8 cellular contexts compared by ENCODE assay signal in the genomic region with DNA sequence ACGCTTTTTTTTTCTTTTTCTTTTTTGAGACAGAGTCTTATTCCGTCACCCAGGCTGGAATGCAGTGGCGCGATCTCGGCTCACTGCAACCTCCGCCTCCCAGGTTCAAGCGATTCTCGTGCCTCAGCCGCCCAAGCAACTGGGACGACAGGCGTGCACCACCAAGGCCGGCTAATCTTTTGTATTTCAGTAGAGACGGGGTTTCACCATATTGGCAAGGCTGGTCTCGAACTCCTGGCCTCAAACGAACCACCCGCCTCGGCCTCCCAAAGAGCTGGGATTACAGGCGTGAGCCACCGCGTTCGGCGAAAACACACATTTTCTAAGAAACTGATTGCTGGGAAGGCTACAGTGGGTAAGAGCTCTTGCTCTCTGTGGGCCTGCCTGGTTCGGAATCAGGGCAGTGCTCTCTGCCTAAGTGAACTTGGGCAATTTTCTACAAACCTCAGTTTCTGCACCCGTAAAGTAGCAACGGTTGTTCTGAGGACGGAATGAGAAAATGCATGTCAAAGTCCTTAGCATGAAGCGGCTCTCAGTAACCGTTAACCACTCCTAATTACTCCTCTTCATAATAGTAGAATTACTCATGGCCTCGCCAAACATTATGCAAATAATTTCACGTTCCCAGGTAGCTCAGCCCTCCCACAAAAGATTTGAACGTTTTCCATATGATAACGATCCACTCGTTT. TPM values are rescaled to one million over a fixed set of nuclear protein-coding genes. Genes with fewer than 3 reads are reported as not detected.
DNase-seq lines count a peak whose midpoint lies in the region; ATAC-seq and TF ChIP-seq lines count a peak whose summit lies in the region.

No MANE protein-coding gene starts in this region.

- no peaks in the 10 kb centered on the region for H3K9me3 Mint-ChIP-seq in T-cell
- no peaks in the 10 kb centered on the region for H3K9me3 Mint-ChIP-seq in stimulated activated naive CD8-positive, alpha-beta T cell treated with anti-CD3 and anti-CD28 coated beads, Interleukin-15, amount 100 ng/mL, for 72 hours

- H3K36me3 Mint-ChIP-seq in T-cell = peaks cover 11% of the 10 kb centered on the region

- no peaks in the 10 kb centered on the region for H3K79me2 ChIP-seq in hepatocyte

- no peaks in the 10 kb centered on the region for H4K20me1 ChIP-seq in hepatocyte (ENCODE audit: insufficient read depth, poor library complexity, severe bottlenecking)

- ATAC-seq in Right ventricle myocardium inferior = no peak
- ATAC-seq in T-cell (replicated peaks in 1 of 4) = no peak
- ATAC-seq in stimulated activated naive CD8-positive, alpha-beta T cell treated with anti-CD3 and anti-CD28 coated beads, Interleukin-15, amount 100 ng/mL, for 72 hours = peak; percentile 13
- no peak for ATAC-seq in aorta (ENCODE audit: low FRiP score)

- intact Hi-C loops in left ventricle myocardium inferior (cut with micrococcal nuclease) (no loop called here), Right ventricle myocardium inferior (cut with DNase I) (no loop called here), aorta (cut with DNase I) (no loop called here)

- TF ChIP-seq CTCF in left ventricle myocardium inferior (IDR thresholded peaks at IDR 0.05; ENCODE audit: borderline replicate concordance) = no peak
- no peak for TF ChIP-seq CTCF in hepatocyte (IDR thresholded peaks at IDR 0.05; ENCODE audit: poor library complexity)

- H3K27ac Mint-ChIP-seq in T-cell = peak overlapping the region; percentile 83 to 86
- peak overlapping the region; percentile 98 to 100 for H3K27ac Mint-ChIP-seq in stimulated activated naive CD8-positive, alpha-beta T cell treated with anti-CD3 and anti-CD28 coated beads, Interleukin-15, amount 100 ng/mL, for 72 hours

- POLR2A ChIA-PET in T-cell (lab: Charles Lee) = interaction anchor here in 1 of 2 donors (0.6 to 2.3 kb wide), 4 partner anchors 13 to 48 kb away, joined by 3 to 10 read pairs (median 4); no protein-coding TSS in a partner anchor

- H3K27me3 Mint-ChIP-seq in T-cell = no peaks in the 10 kb centered on the region
- H3K27me3 Mint-ChIP-seq in stimulated activated naive CD8-positive, alpha-beta T cell treated with anti-CD3 and anti-CD28 coated beads, Interleukin-15, amount 100 ng/mL, for 72 hours = no peaks in the 10 kb centered on the region

- H3K36me3 ChIP-seq in left ventricle myocardium inferior (no peaks in the 10 kb centered on the region), hepatocyte (replicated peaks; ENCODE audit: insufficient read depth, low read depth) (no peaks in the 10 kb centered on the region), aorta (ENCODE audit: control insufficient read depth in 1 of 2, insufficient read depth in 2 of 2, low read length in 1 of 2) (no peaks in the 10 kb centered on the region)

- H3K4me1 ChIP-seq in left ventricle myocardium inferior (peaks cover 30% of the 10 kb centered on the region), hepatocyte (ENCODE audit: insufficient read depth) (peaks cover 10% of the 10 kb centered on the region), aorta (ENCODE audit: control insufficient read depth in 1 of 2, insufficient read depth in 2 of 2, low read length in 2 of 2) (no peaks in the 10 kb centered on the region)

- CTCF ChIA-PET in T-cell (lab: Charles Lee) = interaction anchor here in 1 of 2 donors (0.7 kb wide), 1 partner anchor 62 kb away, joined by 3 read pairs; no protein-coding TSS in a partner anchor

- H3K9me3 ChIP-seq in left ventricle myocardium inferior (replicated peaks) = no peaks in the 10 kb centered on the region
- H3K9me3 ChIP-seq in hepatocyte (ENCODE audit: low read depth) = no peaks in the 10 kb centered on the region
- no peaks in the 10 kb centered on the region for H3K9me3 ChIP-seq in aorta (ENCODE audit: control insufficient read depth, low read length)

- no peaks in the 10 kb centered on the region for H3K9me2 ChIP-seq in hepatocyte (replicated peaks; ENCODE audit: insufficient read depth)

- DNase-seq in left ventricle myocardium inferior = no peak
- DNase-seq in Right ventricle myocardium inferior (ENCODE audit: missing footprints) = no peak
- no peak for DNase-seq in T-cell
- DNase-seq in hepatocyte (ENCODE audit: low spot score) = no peak
- no peak for DNase-seq in stimulated activated naive CD8-positive, alpha-beta T cell treated with anti-CD3 and anti-CD28 coated beads, Interleukin-15, amount 100 ng/mL, for 72 hours
- no peak for DNase-seq in globus pallidus (ENCODE audit: low spot score)
- DNase-seq in NCI-H1105 treated with DMSO at 0.1 percent for 48 hours (lab: John Stamatoyannopoulos, UW) = no peak
- no peak for DNase-seq in aorta

- H3K4me2 ChIP-seq in hepatocyte = peak overlapping the region; percentile 96

- H2AFZ ChIP-seq in hepatocyte = peak overlapping the region; percentile 80

- H3K27ac ChIP-seq in left ventricle myocardium inferior (replicated peaks) (peak overlapping the region; percentile 85), hepatocyte (peak overlapping the region; percentile 92), aorta (ENCODE audit: low read depth in 1 of 2, low read length in 2 of 2) (no peak overlapping the region)

- H3K4me3 ChIP-seq in left ventricle myocardium inferior = peak overlapping the region; percentile 75
- peak overlapping the region; percentile 62 for H3K4me3 ChIP-seq in hepatocyte
- H3K4me3 ChIP-seq in aorta (ENCODE audit: low read length in 2 of 2) = no peak overlapping the region

- H3K27me3 ChIP-seq in left ventricle myocardium inferior (ENCODE audit: low read depth) (peaks cover 65% of the 10 kb centered on the region), hepatocyte (peaks cover 37% of the 10 kb centered on the region), aorta (ENCODE audit: control insufficient read depth in 1 of 2, insufficient read depth in 2 of 2, low read length in 1 of 2) (peaks cover 0 to 3% of the 10 kb centered on the region in 2 donors)

- peaks cover 31 to 36% (median 32%) of the 10 kb centered on the region in 3 donors for H3K4me1 Mint-ChIP-seq in T-cell
- peaks cover 26% of the 10 kb centered on the region for H3K4me1 Mint-ChIP-seq in stimulated activated naive CD8-positive, alpha-beta T cell treated with anti-CD3 and anti-CD28 coated beads, Interleukin-15, amount 100 ng/mL, for 72 hours

- 22% methylated on average over 33 of the region's 33 CpGs for WGBS in hepatocyte (ENCODE audit: low lambda C conversion rate, missing lambda C conversion rate)
- 23% methylated on average over 33 of the region's 33 CpGs for WGBS in aorta, 2 donors

- peak overlapping the region; percentile 88 to 95 (median 90) for H3K4me3 Mint-ChIP-seq in T-cell
- peak overlapping the region; percentile 94 to 96 for H3K4me3 Mint-ChIP-seq in stimulated activated naive CD8-positive, alpha-beta T cell treated with anti-CD3 and anti-CD28 coated beads, Interleukin-15, amount 100 ng/mL, for 72 hours

RNA-seq across cellular contexts. Expression of a gene that starts 1.0 kb away (rescaled TPM):
- total RNA-seq in left ventricle myocardium inferior = 0.58 TPM
- total RNA-seq in Right ventricle myocardium inferior = 0.49 TPM
- 10 to 100 TPM; 17.8 to 81.5 (median 20.4) TPM for total RNA-seq in T-cell
- 7.7 and 8.5 TPM in 2 replicates for total RNA-seq in hepatocyte
- polyA plus RNA-seq in hepatocyte = 9.0 and 10.2 TPM in 2 replicates
- 1 to 10 TPM in 1 of 2 donors, under 1 TPM in 1; 0.24 to 1.3 TPM for total RNA-seq in aorta
- polyA plus RNA-seq in aorta = 1 to 10 TPM in 1 of 2 donors, under 1 TPM in 1; 0.20 to 1.0 TPM

Comparison
In these comparisons a context has a peak if more than half of its experiments do, and no peak if none do; other contexts are left out.
1. H3K27ac ChIP-seq: peak in left ventricle myocardium inferior (single experiment) and hepatocyte (single experiment); none in aorta (0 of 2).
2. H3K4me3 ChIP-seq: peak in left ventricle myocardium inferior (single experiment) and hepatocyte (single experiment); none in aorta (0 of 2).